27 cellular contexts compared by ENCODE assay signal in the genomic region with DNA sequence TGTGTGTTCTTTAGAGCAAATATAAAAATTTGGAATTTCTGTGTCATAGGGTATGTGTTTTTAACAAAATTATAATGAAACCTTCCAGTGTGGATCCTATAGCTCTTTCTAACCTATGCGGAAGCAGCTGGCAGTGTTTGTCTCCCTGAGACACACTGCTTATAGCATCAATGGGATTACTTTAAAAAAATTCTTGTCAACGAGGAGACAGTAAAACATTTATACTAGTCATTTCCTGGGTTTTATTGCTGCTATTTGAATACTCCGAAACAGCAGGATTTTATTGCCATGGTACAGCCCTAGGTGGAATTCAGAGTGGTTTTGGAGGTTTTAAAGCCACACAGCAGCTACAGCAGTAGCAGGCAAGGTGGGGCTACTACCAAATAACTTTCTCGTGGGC.
"Had no signal": no experiment of that assay in that cellular context is flagged by ENCODE, and none has a peak within 500 bp of the region (broad histone marks: within the 10 kb centered on the region; RNA-seq: fewer than 3 reads in every experiment).

No MANE protein-coding gene starts in this region.

- H3K36me3 ChIP-seq: esophagus squamous epithelium, neutrophil, ovary, prostate gland, sigmoid colon, upper lobe of left lung had no signal

- H3K9me3 ChIP-seq: neutrophil, ovary, prostate gland, sigmoid colon had no signal

- H3K4me1 ChIP-seq: esophagus squamous epithelium, prostate gland, sigmoid colon, upper lobe of left lung had no signal

- H3K4me2 ChIP-seq: smooth muscle cell had no signal

- ATAC-seq: activated CD4-positive, alpha-beta T cell treated with anti-CD3 and anti-CD28 coated beads for 36 hours; activated CD8-positive, alpha-beta memory T cell treated with anti-CD3 and anti-CD28 coated beads, Interleukin-2, amount 10 ng/mL, durations not matched to agents 7 days and 5 days; activated CD8-positive, alpha-beta T cell treated with anti-CD3 and anti-CD28 coated beads, Interleukin-2, amount 10 ng/mL, durations not matched to agents 7 days and 5 days; activated naive CD8-positive, alpha-beta T cell treated with anti-CD3 and anti-CD28 coated beads, Interleukin-2, amount 50 U/mL, for 24 hours; left cardiac atrium; stimulated activated memory B cell treated with anti-CD40 and anti-IgM and Interleukin-4, amounts not matched to agents 10 μg/mL and 1 μg/mL and 100 μg/mL, for 72 hours; stimulated activated naive CD8-positive, alpha-beta T cell treated with anti-CD3 and anti-CD28 coated beads, Interleukin-15, amount 100 ng/mL, for 72 hours had no signal

- H3K27me3 ChIP-seq: esophagus squamous epithelium, neutrophil, ovary, sigmoid colon, upper lobe of left lung had no signal

- DNase-seq: activated B cell treated with CpG ODN at 0.5 μM for 24 hours; activated CD4-positive, alpha-beta T cell treated with anti-CD3 and anti-CD28 coated beads for 36 hours; activated CD8-positive, alpha-beta memory T cell treated with anti-CD3 and anti-CD28 coated beads, Interleukin-2, amount 10 ng/mL, durations not matched to agents 7 days and 5 days; activated CD8-positive, alpha-beta T cell treated with anti-CD3 and anti-CD28 coated beads, Interleukin-2, amount 10 ng/mL, durations not matched to agents 7 days and 5 days; activated naive CD8-positive, alpha-beta T cell treated with anti-CD3 and anti-CD28 coated beads, Interleukin-2, amount 50 U/mL, for 24 hours; activated T-cell treated with anti-CD3 and anti-CD28 coated beads, Interleukin-2, amount 50 U/mL, for 48 hours; amygdala; caudate nucleus; endodermal cell; esophagus squamous epithelium; left cardiac atrium; mammary epithelial cell; naive B cell; nephron progenitor cell; ovary; retina; sigmoid colon; stimulated activated CD4-positive, alpha-beta T cell treated with anti-CD3 and anti-CD28 coated beads, Interleukin-1b, Interleukin-23, amount 100 ng/mL, for 48 hours; stimulated activated CD4-positive, alpha-beta T cell treated with anti-CD3 and anti-CD28 coated beads, Interleukin-4, amount 100 ng/mL, for 4 hours; stimulated activated CD8-positive, alpha-beta memory T cell treated with anti-CD3 and anti-CD28 coated beads, Interleukin-4, amount 100 ng/mL, for 48 hours; stimulated activated naive CD8-positive, alpha-beta T cell treated with anti-CD3 and anti-CD28 coated beads, Interleukin-15, amount 100 ng/mL, for 72 hours; substantia nigra; upper lobe of left lung had no signal

- H3K4me3 ChIP-seq: esophagus squamous epithelium, ovary, prostate gland, sigmoid colon, smooth muscle cell, upper lobe of left lung had no signal

- H3K27ac ChIP-seq: esophagus squamous epithelium, neutrophil, ovary, prostate gland, sigmoid colon, upper lobe of left lung had no signal
